In genomic region chr20:11895832-11896484, GRCh38 we compare ENCODE assay signal across 13 cellular contexts. TPM values are rescaled to one million over a fixed set of nuclear protein-coding genes. Genes with fewer than 3 reads are reported as not detected.
DNase-seq lines count a peak whose midpoint lies in the region; ATAC-seq and TF ChIP-seq lines count a peak whose summit lies in the region.
"Had no signal": no experiment of that assay in that cellular context is flagged by ENCODE, and none has a peak within 500 bp of the region (broad histone marks: within the 10 kb centered on the region; RNA-seq: fewer than 3 reads in every experiment).

No MANE protein-coding gene starts in this region.

- ATAC-seq in psoas muscle (peak in 2 of 4 donors; percentile 33 to 53), HG03432 (IDR thresholded peaks at IDR 0.05; ENCODE audit: unreplicated experiment) (no peak)
- ATAC-seq: foreskin keratinocyte had no signal

- intact Hi-C loops in psoas muscle (cut with DNase I) (no loop called here), tibial artery (cut with DNase I; ENCODE audit: low total_unique reads) (no loop called here)

- H3K9me3 ChIP-seq in psoas muscle (no peaks in the 10 kb centered on the region), tibial artery (no peaks in the 10 kb centered on the region)

- TF ChIP-seq CTCF in psoas muscle (IDR thresholded peaks at IDR 0.05) (no peak), tibial artery (IDR thresholded peaks at IDR 0.05) (no peak)

- H3K27ac ChIP-seq in psoas muscle (peak overlapping the region; percentile 59), tibial artery (no peak overlapping the region)
- H3K27ac ChIP-seq: foreskin keratinocyte had no signal

- H3K4me3 ChIP-seq in psoas muscle (peak overlapping the region; percentile 42), tibial artery (no peak overlapping the region)

- H3K27me3 ChIP-seq in psoas muscle (ENCODE audit: insufficient read depth in 3 of 3, low read length in 2 of 3) = no peaks in the 10 kb centered on the region
- no peaks in the 10 kb centered on the region for H3K27me3 ChIP-seq in tibial artery
- H3K27me3 ChIP-seq: foreskin keratinocyte had no signal

- H3K36me3 ChIP-seq in psoas muscle (ENCODE audit: insufficient read depth in 1 of 2, low read depth in 1 of 2) (peaks cover 0 to 3% of the 10 kb centered on the region in 2 donors), tibial artery (no peaks in the 10 kb centered on the region)

- WGBS in psoas muscle, 3 donors = 34 to 44% (median 34%) methylated on average over 8 of the region's 8 CpGs

- peaks cover 45% of the 10 kb centered on the region for H3K4me1 ChIP-seq in psoas muscle
- peaks cover 0 to 24% (median 15%) of the 10 kb centered on the region in 4 donors for H3K4me1 ChIP-seq in tibial artery

- DNase-seq in HCEC 1CT (peak; percentile 24), NCI-H2227 treated with DMSO at 0.1 percent for 48 hours (lab: John Stamatoyannopoulos, UW) (peak; percentile 72), fibroblast of peridontal ligament (ENCODE audit: extremely low read depth) (peak; percentile 46), psoas muscle (no peak), tibial artery (no peak), NCI-H2107 treated with DMSO at 0.1 percent for 48 hours (lab: John Stamatoyannopoulos, UW; ENCODE audit: unreplicated experiment) (no peak), SKM-1 treated with dmso at 0.1 percent for 144 hours (lab: John Stamatoyannopoulos, UW; ENCODE audit: unreplicated experiment) (no peak)
- DNase-seq: activated naive CD4-positive, alpha-beta T cell treated with anti-CD3 and anti-CD28 coated beads, Interleukin-2, amount 50 U/mL, for 16 hours; effector CD4-positive, alpha-beta T cell; foreskin keratinocyte; small intestine; stimulated activated naive CD4-positive, alpha-beta T cell had no signal

RNA-seq across cellular contexts. Expression of gene BTBD3, which starts 21.7 kb away (rescaled TPM):
- 10 to 100 TPM; 14.2 to 23.7 (median 17.4) TPM for total RNA-seq in psoas muscle
- 10 to 100 TPM in 1 of 3 donors, 1 to 10 TPM in 2; 7.3 to 15.2 (median 8.4) TPM for polyA plus RNA-seq in psoas muscle

Comparison
In these comparisons a context has a peak if more than half of its experiments do, and no peak if none do; other contexts are left out.
1. DNase-seq: peak in HCEC 1CT (single experiment), NCI-H2227 treated with DMSO at 0.1 percent for 48 hours (single experiment) and fibroblast of peridontal ligament (single experiment); none in psoas muscle (0 of 2), tibial artery (0 of 2), NCI-H2107 treated with DMSO at 0.1 percent for 48 hours (single experiment) and SKM-1 treated with dmso at 0.1 percent for 144 hours (single experiment).